In the genomic region with DNA sequence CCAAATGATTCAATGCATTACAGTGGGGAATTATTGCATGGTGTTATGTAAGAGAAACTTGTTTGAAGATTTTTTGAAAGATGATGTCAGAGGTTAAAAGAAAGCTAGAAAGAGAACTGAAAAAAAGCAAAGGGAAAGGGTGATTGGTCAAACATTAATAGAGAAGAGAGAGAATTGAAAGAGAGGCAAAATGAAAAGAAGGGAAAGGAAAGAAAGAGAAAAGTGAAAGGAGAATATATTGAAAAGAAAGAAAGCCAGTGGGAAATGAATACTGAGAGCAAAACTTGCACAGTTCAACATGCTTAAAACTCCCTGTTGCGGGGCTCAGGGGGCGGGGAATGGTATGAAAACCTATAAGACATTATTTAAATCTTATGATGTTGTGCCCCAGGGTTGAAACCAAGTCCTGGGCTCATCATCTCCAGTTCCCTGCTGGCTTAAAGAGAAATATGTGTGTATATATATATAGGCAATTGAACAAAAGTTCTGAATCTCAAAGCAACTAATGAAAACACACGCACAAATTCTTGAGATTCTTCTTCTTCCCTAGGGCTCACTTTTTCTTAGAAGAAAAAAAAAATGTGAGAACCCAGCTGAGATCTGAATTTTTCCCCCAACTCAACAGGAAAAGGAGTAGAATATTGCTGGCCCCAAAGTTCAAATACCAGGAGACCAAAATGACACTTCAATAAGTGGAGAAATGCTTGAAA, we compare ENCODE assay signal across 27 cellular contexts.
DNase-seq lines count a peak whose midpoint lies in the region; TF ChIP-seq lines count a peak whose summit lies in the region.
"Had no signal": no experiment of that assay in that cellular context is flagged by ENCODE, and none has a peak within 500 bp of the region (broad histone marks: within the 10 kb centered on the region; RNA-seq: fewer than 3 reads in every experiment).

No MANE protein-coding gene starts in this region.

- TF ChIP-seq POLR2A in erythroblast (IDR thresholded peaks at IDR 0.05; ENCODE audit: low read length): no peak

- peak overlapping the region; percentile 4 for H3K27ac Mint-ChIP-seq in type B pancreatic cell
- H3K27ac Mint-ChIP-seq: activated T-helper 1 cell treated with anti-CD3 and anti-CD28 coated beads, Interleukin-12 subunit alpha, Interleukin-12 subunit beta, Interleukin-2, Interleukin-4 antibody, amounts not matched to agents 30 ng/mL and 10 ng/mL and 1 ng/mL, durations not matched to agents 14 hours and 24 hours and 36 hours; brain; stimulated activated naive B cell treated with anti-CD40 and anti-IgM and Interleukin-4, amounts not matched to agents 10 μg/mL and 1 μg/mL and 100 μg/mL, for 72 hours had no signal

- peak overlapping the region; percentile 28 for H4K8ac ChIP-seq in mesendoderm (ENCODE audit: low read depth, low read length)

- H3K79me1 ChIP-seq in mesendoderm (ENCODE audit: low read length): no peaks in the 10 kb centered on the region

- no peak overlapping the region for H4K5ac ChIP-seq in mesendoderm (ENCODE audit: low read length)

- H3K27me3 ChIP-seq in HAP-1 (ENCODE audit: low read depth): no peaks in the 10 kb centered on the region
- no peaks in the 10 kb centered on the region for H3K27me3 ChIP-seq in mesendoderm (ENCODE audit: insufficient read depth, low read length, poor library complexity)
- H3K27me3 ChIP-seq: dorsolateral prefrontal cortex, sigmoid colon, upper lobe of right lung had no signal

- H2BK5ac ChIP-seq in mesendoderm (ENCODE audit: low read length): no peak overlapping the region

- H3K56ac ChIP-seq in mesendoderm (ENCODE audit: low read length): no peak overlapping the region

- no peak overlapping the region for H2BK120ac ChIP-seq in mesendoderm (ENCODE audit: low read depth, low read length)

- H3K4ac ChIP-seq in mesendoderm (ENCODE audit: low read depth, low read length): no peak overlapping the region

- TF ChIP-seq CTCF in astrocyte of the spinal cord (IDR thresholded peaks at IDR 0.05; ENCODE audit: low read depth, low read length) (no peak), type B pancreatic cell (conservative IDR thresholded peaks at IDR 0.05) (no peak)

- no peak overlapping the region for H3K4me2 ChIP-seq in mesendoderm (ENCODE audit: low read length)

- H3K27me3 Mint-ChIP-seq in type B pancreatic cell: no peaks in the 10 kb centered on the region
- H3K27me3 Mint-ChIP-seq: brain; stimulated activated naive B cell treated with anti-CD40 and anti-IgM and Interleukin-4, amounts not matched to agents 10 μg/mL and 1 μg/mL and 100 μg/mL, for 72 hours had no signal

- no peak overlapping the region for H3K27ac ChIP-seq in mesendoderm (ENCODE audit: low read depth, low read length)
- H3K27ac ChIP-seq: dorsolateral prefrontal cortex, prostate gland, sigmoid colon, upper lobe of right lung had no signal

- WGBS in mesendoderm (ENCODE audit: extremely low coverage, insufficient coverage, low lambda C conversion rate): no CpG with 5 or more reads among the region's 3 CpGs

- peak; percentile 21 to 22 for DNase-seq in HAP-1 (ENCODE audit: low spot score in 2 of 2)
- peak; percentile 70 for DNase-seq in astrocyte of the spinal cord (ENCODE audit: low read depth, low spot score)
- peak; percentile 32 for DNase-seq in mesendoderm
- no peak for DNase-seq in type B pancreatic cell (ENCODE audit: extremely low spot score, unreplicated experiment)
- no peak for DNase-seq in NCI-H1694 (lab: John Stamatoyannopoulos, UW)
- DNase-seq in stimulated activated CD4-positive, alpha-beta T cell treated with anti-CD3 and anti-CD28 coated beads, Interleukin-4, amount 100 ng/mL, for 24 hours: no peak
- DNase-seq in erythroblast (lab: John Stamatoyannopoulos, UW): no peak
- DNase-seq: activated CD4-positive, alpha-beta T cell treated with anti-CD3 and anti-CD28 coated beads, Interleukin-2, amount 50 U/mL, for 48 hours; activated CD4-positive, CD25-positive, alpha-beta regulatory T cell treated with anti-CD3 and anti-CD28 coated beads, Interleukin-2, amount 50 U/mL, for 72 hours; activated CD8-positive, alpha-beta memory T cell treated with anti-CD3 and anti-CD28 coated beads, Interleukin-2, amount 50 U/mL, for 48 hours; activated naive CD4-positive, alpha-beta T cell treated with Interleukin-2 at 50 U/mL for 16 hours; C1 segment of cervical spinal cord; cerebellar nuclear complex; dorsolateral prefrontal cortex; HCEC 1CT; MV-4-11; NCI-H1436; NCI-H226; NCI-H526 treated with DMSO at 0.1 percent for 48 hours; SHP77; sigmoid colon; stimulated activated CD4-positive, alpha-beta T cell treated with anti-CD3 and anti-CD28 coated beads, Interleukin-15, amount 100 ng/mL, for 24 hours; stimulated activated naive B cell treated with anti-CD40 and anti-IgM and Interleukin-4, amounts not matched to agents 10 μg/mL and 1 μg/mL and 100 μg/mL, for 72 hours; upper lobe of right lung had no signal

- peaks cover 36% of the 10 kb centered on the region for H3K4me1 Mint-ChIP-seq in type B pancreatic cell (ENCODE audit: unreplicated experiment)
- H3K4me1 Mint-ChIP-seq: stimulated activated naive B cell treated with anti-CD40 and anti-IgM and Interleukin-4, amounts not matched to agents 10 μg/mL and 1 μg/mL and 100 μg/mL, for 72 hours had no signal

- H3K18ac ChIP-seq in mesendoderm (ENCODE audit: low read length): peak overlapping the region; percentile 80

- H3K9me3 Mint-ChIP-seq in type B pancreatic cell: no peaks in the 10 kb centered on the region
- H3K9me3 Mint-ChIP-seq: activated T-helper 1 cell treated with anti-CD3 and anti-CD28 coated beads, Interleukin-12 subunit alpha, Interleukin-12 subunit beta, Interleukin-2, Interleukin-4 antibody, amounts not matched to agents 30 ng/mL and 10 ng/mL and 1 ng/mL, durations not matched to agents 14 hours and 24 hours and 36 hours; stimulated activated naive B cell treated with anti-CD40 and anti-IgM and Interleukin-4, amounts not matched to agents 10 μg/mL and 1 μg/mL and 100 μg/mL, for 72 hours had no signal

- H3K4me1 ChIP-seq in HAP-1 (peaks cover 8% of the 10 kb centered on the region), mesendoderm (ENCODE audit: control insufficient read depth, low read depth, low read length) (peaks cover 3% of the 10 kb centered on the region)
- H3K4me1 ChIP-seq: prostate gland, sigmoid colon, upper lobe of right lung had no signal

- in situ Hi-C loops in HAP-1 (cut with MboI; ENCODE audit: low sequenced_read_pairs) (no loop called here), astrocyte of the spinal cord (cut with HindIII; ENCODE audit: low sequenced_read_pairs) (no loop called here)

- H3K4me3 Mint-ChIP-seq in type B pancreatic cell: peak overlapping the region; percentile 14
- H3K4me3 Mint-ChIP-seq: activated T-helper 1 cell treated with anti-CD3 and anti-CD28 coated beads, Interleukin-12 subunit alpha, Interleukin-12 subunit beta, Interleukin-2, Interleukin-4 antibody, amounts not matched to agents 30 ng/mL and 10 ng/mL and 1 ng/mL, durations not matched to agents 14 hours and 24 hours and 36 hours; brain; stimulated activated naive B cell treated with anti-CD40 and anti-IgM and Interleukin-4, amounts not matched to agents 10 μg/mL and 1 μg/mL and 100 μg/mL, for 72 hours had no signal

- no peak overlapping the region for H3K23ac ChIP-seq in mesendoderm (ENCODE audit: low read length)

- no peak overlapping the region for H2BK15ac ChIP-seq in mesendoderm (replicated peaks; ENCODE audit: low read depth)

- H3K4me3 ChIP-seq in HAP-1 (no peak overlapping the region), astrocyte of the spinal cord (ENCODE audit: low read depth, low read length) (no peak overlapping the region), mesendoderm (ENCODE audit: low read length) (no peak overlapping the region)
- H3K4me3 ChIP-seq: dorsolateral prefrontal cortex, prostate gland, sigmoid colon, upper lobe of right lung had no signal

- no peak overlapping the region for H2AK5ac ChIP-seq in mesendoderm (ENCODE audit: low read length)

- no peaks in the 10 kb centered on the region for H3K9me3 ChIP-seq in HAP-1
- H3K9me3 ChIP-seq: prostate gland, sigmoid colon, upper lobe of right lung had no signal

- H3K36me3 Mint-ChIP-seq in type B pancreatic cell: no peaks in the 10 kb centered on the region
- H3K36me3 Mint-ChIP-seq: brain; stimulated activated naive B cell treated with anti-CD40 and anti-IgM and Interleukin-4, amounts not matched to agents 10 μg/mL and 1 μg/mL and 100 μg/mL, for 72 hours had no signal

- H3K79me2 ChIP-seq in mesendoderm (ENCODE audit: control insufficient read depth, insufficient read depth, low read length): no peaks in the 10 kb centered on the region

- no peaks in the 10 kb centered on the region for H3K36me3 ChIP-seq in HAP-1 (replicated peaks)
- H3K36me3 ChIP-seq in mesendoderm (ENCODE audit: control insufficient read depth, insufficient read depth, low read length): no peaks in the 10 kb centered on the region
- H3K36me3 ChIP-seq: prostate gland, sigmoid colon, upper lobe of right lung had no signal

- H3K9ac ChIP-seq in mesendoderm (ENCODE audit: low read length): no peak overlapping the region

Comparison
In these comparisons a context has a peak if more than half of its experiments do, and no peak if none do; other contexts are left out.
1. DNase-seq: peak in HAP-1 (2 of 2), astrocyte of the spinal cord (single experiment) and mesendoderm (single experiment); none in type B pancreatic cell (single experiment), NCI-H1694 (single experiment), stimulated activated CD4-positive, alpha-beta T cell treated with anti-CD3 and anti-CD28 coated beads, Interleukin-4, amount 100 ng/mL, for 24 hours (single experiment) and erythroblast (0 of 2).